Comparison of ENCODE assay signal across 1 cellular context in genomic region chr6:90586675-90587638, GRCh38.
TF ChIP-seq lines count a peak whose summit lies in the region.

TSS of gene MAP3K7 (minus strand) at chr6:90587072. CDS start at chr6:90586883, 189 bp downstream.

TF ChIP-seq in HepG2, 621 proteins besides CTCF, POLR2A, EP300 and RAD21 (continued from another document and continues in another):
- TF ChIP-seq ZNF670 (CRISPR knock-in tag; IDR thresholded peaks at IDR 0.05; ENCODE audit: borderline replicate concordance), result no peak
- TF ChIP-seq ZNF451 (CRISPR knock-in tag; IDR thresholded peaks at IDR 0.05), result no peak
- no peak for TF ChIP-seq ZBTB7A (CRISPR knock-in tag; IDR thresholded peaks at IDR 0.05)
- TF ChIP-seq NCOA1 (CRISPR knock-in tag; IDR thresholded peaks at IDR 0.05), result no peak
- no peak for TF ChIP-seq ZNF720 (CRISPR knock-in tag; IDR thresholded peaks at IDR 0.05)
- TF ChIP-seq ZNF678 (CRISPR knock-in tag; IDR thresholded peaks at IDR 0.05), result no peak; the same call in 1 of the 2 replicates
- TF ChIP-seq MTF2 (CRISPR knock-in tag; IDR thresholded peaks at IDR 0.05; ENCODE audit: borderline replicate concordance), result no peak
- TF ChIP-seq THYN1 (CRISPR knock-in tag; IDR thresholded peaks at IDR 0.05; ENCODE audit: borderline replicate concordance, low read depth), result no peak
- no peak for TF ChIP-seq SUZ12 (IDR thresholded peaks at IDR 0.05; ENCODE audit: low read depth, low read length)
- no peak for TF ChIP-seq ZNF367 (CRISPR knock-in tag; IDR thresholded peaks at IDR 0.05; ENCODE audit: borderline replicate concordance)
- no peak for TF ChIP-seq ZFP36 (IDR thresholded peaks at IDR 0.05; ENCODE audit: borderline replicate concordance, low read depth, low read length, partially characterized antibody)
- no peak for TF ChIP-seq HDAC6 (IDR thresholded peaks at IDR 0.05; ENCODE audit: low read depth, low read length)
- no peak for TF ChIP-seq CBX1 (IDR thresholded peaks at IDR 0.05; ENCODE audit: low read depth)
- no peak; the same call in 1 of the 2 replicates for TF ChIP-seq SP5 (CRISPR knock-in tag; IDR thresholded peaks at IDR 0.05; ENCODE audit: borderline replicate concordance, low read depth)
- TF ChIP-seq NFE2L1 (CRISPR knock-in tag; IDR thresholded peaks at IDR 0.05; ENCODE audit: borderline replicate concordance), result no peak
- 0 out of 2 replicates have a peak, but pooled peaks have one; percentile 48 for TF ChIP-seq SMAD3 (CRISPR knock-in tag; IDR thresholded peaks at IDR 0.05)
- no peak for TF ChIP-seq ZNF441 (CRISPR knock-in tag; IDR thresholded peaks at IDR 0.05; ENCODE audit: borderline replicate concordance)
- TF ChIP-seq TRIM24 (CRISPR knock-in tag; IDR thresholded peaks at IDR 0.05), result no peak
- no peak for TF ChIP-seq ZNF33B (CRISPR knock-in tag; IDR thresholded peaks at IDR 0.05)
- TF ChIP-seq FOXA3 (CRISPR knock-in tag; IDR thresholded peaks at IDR 0.05), result peak; percentile 39; the same call in 1 of the 2 replicates
- TF ChIP-seq ZNF850 (CRISPR knock-in tag; conservative IDR thresholded peaks at IDR 0.05), result no peak
- no peak; the same call in 1 of the 2 replicates for TF ChIP-seq E2F2 (CRISPR knock-in tag; IDR thresholded peaks at IDR 0.05; ENCODE audit: borderline replicate concordance)
- peak; percentile 41; the same call in 1 of the 2 replicates for TF ChIP-seq MNT (IDR thresholded peaks at IDR 0.05)
- TF ChIP-seq MEIS2 (CRISPR knock-in tag; IDR thresholded peaks at IDR 0.05), result no peak; the same call in 1 of the 2 replicates
- peak; percentile 99 for TF ChIP-seq SIN3B (IDR thresholded peaks at IDR 0.05; ENCODE audit: low read length)
- no peak; the same call in none of the 2 replicates for TF ChIP-seq ZHX1 (CRISPR knock-in tag; IDR thresholded peaks at IDR 0.05; ENCODE audit: low read depth)
- TF ChIP-seq SP1 (IDR thresholded peaks at IDR 0.05), result peak; percentile 73; the same call in 1 of the 2 replicates
- peak; percentile 52; the same call in 1 of the 2 replicates for TF ChIP-seq SP1 (CRISPR knock-in tag; IDR thresholded peaks at IDR 0.05)
- no peak for TF ChIP-seq ZNF546 (CRISPR knock-in tag; conservative IDR thresholded peaks at IDR 0.05)
- no peak for TF ChIP-seq ZNF34 (CRISPR knock-in tag; IDR thresholded peaks at IDR 0.05; ENCODE audit: borderline replicate concordance)
- 0 out of 2 replicates have a peak, but pooled peaks have one; percentile 35 for TF ChIP-seq ZNF576 (CRISPR knock-in tag; IDR thresholded peaks at IDR 0.05)
- no peak for TF ChIP-seq ZFP36L2 (CRISPR knock-in tag; IDR thresholded peaks at IDR 0.05)
- TF ChIP-seq GMEB1 (CRISPR knock-in tag; IDR thresholded peaks at IDR 0.05; ENCODE audit: borderline replicate concordance), result peak; percentile 71; the same call in 1 of the 2 replicates
- peak; percentile 50 to 55; a peak in 2 of 4 replicates for TF ChIP-seq HMGXB4 (CRISPR knock-in tag; IDR thresholded peaks at IDR 0.05; ENCODE audit: borderline replicate concordance in 1 of 2, low read depth in 1 of 2)
- TF ChIP-seq ZFY (CRISPR knock-in tag; IDR thresholded peaks at IDR 0.05), result peak; percentile 76
- TF ChIP-seq IKZF5 (CRISPR knock-in tag; IDR thresholded peaks at IDR 0.05), result no peak
- TF ChIP-seq ZFP41 (CRISPR knock-in tag; IDR thresholded peaks at IDR 0.05; ENCODE audit: borderline replicate concordance), result no peak
- TF ChIP-seq ZNF446 (CRISPR knock-in tag; IDR thresholded peaks at IDR 0.05), result no peak
- TF ChIP-seq ZNF256 (CRISPR knock-in tag; conservative IDR thresholded peaks at IDR 0.05), result no peak
- no peak for TF ChIP-seq KAT2B (IDR thresholded peaks at IDR 0.05; ENCODE audit: borderline replicate concordance, low read depth, low read length)
- TF ChIP-seq ELK4 (CRISPR knock-in tag; IDR thresholded peaks at IDR 0.05; ENCODE audit: borderline replicate concordance), result peak; percentile 79; the same call in 1 of the 2 replicates
- peak; percentile 55 for TF ChIP-seq DR1 (CRISPR knock-in tag; IDR thresholded peaks at IDR 0.05)
- TF ChIP-seq FOXM1 (CRISPR knock-in tag; IDR thresholded peaks at IDR 0.05), result no peak
- TF ChIP-seq KLF13 (CRISPR knock-in tag; IDR thresholded peaks at IDR 0.05), result no peak
- TF ChIP-seq NFKB2 (CRISPR knock-in tag; IDR thresholded peaks at IDR 0.05; ENCODE audit: borderline replicate concordance), result no peak
- no peak for TF ChIP-seq SATB2 (CRISPR knock-in tag; IDR thresholded peaks at IDR 0.05)
- no peak for TF ChIP-seq ZNF362 (CRISPR knock-in tag; IDR thresholded peaks at IDR 0.05; ENCODE audit: borderline replicate concordance)
- TF ChIP-seq HNRNPUL1 (IDR thresholded peaks at IDR 0.05; ENCODE audit: low read depth, low read length), result no peak
- TF ChIP-seq AGO2 (optimal IDR thresholded peaks at IDR 0.05; ENCODE audit: low read depth, low read length), result peak; percentile 38
- TF ChIP-seq NFKBIZ (CRISPR knock-in tag; IDR thresholded peaks at IDR 0.05), result no peak
- TF ChIP-seq ZNF770 (CRISPR knock-in tag; IDR thresholded peaks at IDR 0.05), result no peak; the same call in 1 of the 2 replicates
- TF ChIP-seq NFATC3 (CRISPR knock-in tag; IDR thresholded peaks at IDR 0.05), result no peak
- TF ChIP-seq ZNF253 (CRISPR knock-in tag; IDR thresholded peaks at IDR 0.05; ENCODE audit: borderline replicate concordance), result no peak
- no peak for TF ChIP-seq ZNF3 (CRISPR knock-in tag; IDR thresholded peaks at IDR 0.05)
- TF ChIP-seq HIVEP1 (CRISPR knock-in tag; IDR thresholded peaks at IDR 0.05), result no peak
- TF ChIP-seq ZNF773 (CRISPR knock-in tag; IDR thresholded peaks at IDR 0.05; ENCODE audit: borderline replicate concordance), result no peak
- TF ChIP-seq ZNF567 (CRISPR knock-in tag; IDR thresholded peaks at IDR 0.05; ENCODE audit: borderline replicate concordance), result no peak
- peak; percentile 79; the same call in 1 of the 2 replicates for TF ChIP-seq KMT2A (CRISPR knock-in tag; IDR thresholded peaks at IDR 0.05)
